1 cellular context compared by ENCODE assay signal in the genomic region with DNA sequence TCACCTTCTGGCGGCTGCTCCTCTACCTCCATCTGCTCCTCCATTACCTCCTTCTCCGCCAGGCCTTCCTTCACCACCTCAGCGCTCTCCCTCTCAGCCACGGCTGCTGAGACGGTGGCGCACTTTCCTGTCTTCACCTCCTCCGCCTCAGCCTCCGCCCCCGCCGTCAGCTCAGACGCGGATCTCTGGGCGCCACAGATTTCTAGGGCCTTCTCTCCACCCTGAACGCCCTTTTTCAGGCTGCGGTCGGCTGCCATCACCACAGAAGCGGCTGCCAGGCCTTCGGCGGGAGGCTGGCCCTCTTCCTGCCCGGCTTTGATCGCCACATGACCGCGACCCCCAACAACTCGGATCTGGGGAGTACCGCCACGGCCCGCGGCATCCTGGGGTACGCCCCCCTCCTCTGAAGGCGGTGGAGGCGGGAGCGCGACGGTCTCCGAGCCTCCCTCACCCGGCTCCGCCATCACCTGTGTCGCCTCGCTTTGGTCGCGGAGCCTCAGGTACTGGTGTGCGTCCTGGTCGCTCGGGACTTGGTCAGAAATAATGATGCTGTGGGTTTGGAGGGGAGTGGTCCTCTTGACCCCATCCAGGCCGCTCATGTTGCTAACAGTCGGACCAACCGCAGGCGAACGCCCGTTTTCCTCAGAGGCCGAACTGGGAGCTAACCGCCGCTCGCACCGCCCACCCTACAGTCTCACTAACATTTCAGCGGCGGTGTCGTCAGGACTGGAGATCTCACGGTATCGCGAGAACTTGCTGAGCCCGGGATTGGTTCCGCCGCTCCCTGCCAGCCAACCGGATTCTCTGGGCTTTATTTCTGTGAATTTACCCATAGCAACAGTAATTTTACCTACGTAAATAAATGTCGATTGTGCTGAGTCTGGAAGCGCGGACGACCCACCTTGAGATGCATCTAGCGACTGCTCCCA.
TF ChIP-seq lines count a peak whose summit lies in the region.

A gene (minus strand): TSS at position 699 of the 929 bp plus-strand sequence. CDS start 100 bp downstream, at position 599.

TF ChIP-seq in HepG2, 621 proteins besides CTCF, POLR2A, EP300 and RAD21 (continued from another document):
- TF ChIP-seq, protein P1, sequence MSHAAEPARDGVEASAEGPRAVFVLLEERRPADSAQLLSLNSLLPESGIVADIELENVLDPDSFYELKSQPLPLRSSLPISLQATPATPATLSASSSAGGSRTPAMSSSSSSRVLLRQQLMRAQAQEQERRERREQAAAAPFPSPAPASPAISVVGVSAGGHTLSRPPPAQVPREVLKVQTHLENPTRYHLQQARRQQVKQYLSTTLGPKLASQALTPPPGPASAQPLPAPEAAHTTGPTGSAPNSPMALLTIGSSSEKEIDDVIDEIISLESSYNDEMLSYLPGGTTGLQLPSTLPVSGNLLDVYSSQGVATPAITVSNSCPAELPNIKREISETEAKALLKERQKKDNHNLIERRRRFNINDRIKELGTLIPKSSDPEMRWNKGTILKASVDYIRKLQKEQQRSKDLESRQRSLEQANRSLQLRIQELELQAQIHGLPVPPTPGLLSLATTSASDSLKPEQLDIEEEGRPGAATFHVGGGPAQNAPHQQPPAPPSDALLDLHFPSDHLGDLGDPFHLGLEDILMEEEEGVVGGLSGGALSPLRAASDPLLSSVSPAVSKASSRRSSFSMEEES (CRISPR knock-in tag; IDR thresholded peaks at IDR 0.05): no peak; the same call in 1 of the 2 replicates
- TF ChIP-seq SKI (IDR thresholded peaks at IDR 0.05; ENCODE audit: partially characterized antibody): peak; percentile 9
- TF ChIP-seq XBP1 (CRISPR knock-in tag; IDR thresholded peaks at IDR 0.05): no peak; the same call in 1 of the 2 replicates
- TF ChIP-seq ZNF816 (CRISPR knock-in tag; IDR thresholded peaks at IDR 0.05; ENCODE audit: borderline replicate concordance): 0 out of 2 replicates have a peak, but pooled peaks have one; percentile 92
- TF ChIP-seq ZNF615 (CRISPR knock-in tag; IDR thresholded peaks at IDR 0.05; ENCODE audit: borderline replicate concordance): peak; percentile 89; the same call in 1 of the 2 replicates
- TF ChIP-seq, protein P2, sequence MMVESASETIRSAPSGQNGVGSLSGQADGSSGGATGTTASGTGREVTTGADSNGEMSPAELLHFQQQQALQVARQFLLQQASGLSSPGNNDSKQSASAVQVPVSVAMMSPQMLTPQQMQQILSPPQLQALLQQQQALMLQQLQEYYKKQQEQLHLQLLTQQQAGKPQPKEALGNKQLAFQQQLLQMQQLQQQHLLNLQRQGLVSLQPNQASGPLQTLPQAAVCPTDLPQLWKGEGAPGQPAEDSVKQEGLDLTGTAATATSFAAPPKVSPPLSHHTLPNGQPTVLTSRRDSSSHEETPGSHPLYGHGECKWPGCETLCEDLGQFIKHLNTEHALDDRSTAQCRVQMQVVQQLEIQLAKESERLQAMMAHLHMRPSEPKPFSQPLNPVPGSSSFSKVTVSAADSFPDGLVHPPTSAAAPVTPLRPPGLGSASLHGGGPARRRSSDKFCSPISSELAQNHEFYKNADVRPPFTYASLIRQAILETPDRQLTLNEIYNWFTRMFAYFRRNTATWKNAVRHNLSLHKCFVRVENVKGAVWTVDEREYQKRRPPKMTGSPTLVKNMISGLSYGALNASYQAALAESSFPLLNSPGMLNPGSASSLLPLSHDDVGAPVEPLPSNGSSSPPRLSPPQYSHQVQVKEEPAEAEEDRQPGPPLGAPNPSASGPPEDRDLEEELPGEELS (CRISPR knock-in tag; IDR thresholded peaks at IDR 0.05): peak; percentile 38; the same call in 1 of the 2 replicates
- 0 out of 2 replicates have a peak, but pooled peaks have one; percentile 24 for TF ChIP-seq ZNF780A (CRISPR knock-in tag; IDR thresholded peaks at IDR 0.05)
- peak; percentile 93 for TF ChIP-seq TOPORS (CRISPR knock-in tag; IDR thresholded peaks at IDR 0.05)
- TF ChIP-seq ZSCAN29 (CRISPR knock-in tag; conservative IDR thresholded peaks at IDR 0.05): peak; percentile 83
- no peak for TF ChIP-seq ATF7 (IDR thresholded peaks at IDR 0.05)
- no peak for TF ChIP-seq ATF7 (CRISPR knock-in tag; IDR thresholded peaks at IDR 0.05)
- TF ChIP-seq ZNF225 (CRISPR knock-in tag; IDR thresholded peaks at IDR 0.05): peak; percentile 84; the same call in 1 of the 2 replicates
- TF ChIP-seq, protein P3, sequence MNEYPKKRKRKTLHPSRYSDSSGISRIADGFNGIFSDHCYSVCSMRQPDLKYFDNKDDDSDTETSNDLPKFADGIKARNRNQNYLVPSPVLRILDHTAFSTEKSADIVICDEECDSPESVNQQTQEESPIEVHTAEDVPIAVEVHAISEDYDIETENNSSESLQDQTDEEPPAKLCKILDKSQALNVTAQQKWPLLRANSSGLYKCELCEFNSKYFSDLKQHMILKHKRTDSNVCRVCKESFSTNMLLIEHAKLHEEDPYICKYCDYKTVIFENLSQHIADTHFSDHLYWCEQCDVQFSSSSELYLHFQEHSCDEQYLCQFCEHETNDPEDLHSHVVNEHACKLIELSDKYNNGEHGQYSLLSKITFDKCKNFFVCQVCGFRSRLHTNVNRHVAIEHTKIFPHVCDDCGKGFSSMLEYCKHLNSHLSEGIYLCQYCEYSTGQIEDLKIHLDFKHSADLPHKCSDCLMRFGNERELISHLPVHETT (CRISPR knock-in tag; conservative IDR thresholded peaks at IDR 0.05): no peak
- TF ChIP-seq ZNF772 (CRISPR knock-in tag; IDR thresholded peaks at IDR 0.05): peak; percentile 68; the same call in 1 of the 2 replicates
- 0 out of 2 replicates have a peak, but pooled peaks have one; percentile 55 for TF ChIP-seq KLF12 (CRISPR knock-in tag; IDR thresholded peaks at IDR 0.05; ENCODE audit: borderline replicate concordance)
- no peak for TF ChIP-seq ZNF75D (CRISPR knock-in tag; IDR thresholded peaks at IDR 0.05; ENCODE audit: borderline replicate concordance)
- TF ChIP-seq RBAK (CRISPR knock-in tag; IDR thresholded peaks at IDR 0.05): no peak
- no peak; the same call in 1 of the 2 replicates for TF ChIP-seq SMAD9 (CRISPR knock-in tag; IDR thresholded peaks at IDR 0.05)
- no peak; the same call in 1 of the 2 replicates for TF ChIP-seq ELF1 (CRISPR knock-in tag; IDR thresholded peaks at IDR 0.05)
- peak; percentile 56; the same call in 1 of the 2 replicates for TF ChIP-seq ZSCAN21 (CRISPR knock-in tag; IDR thresholded peaks at IDR 0.05; ENCODE audit: borderline replicate concordance)
- TF ChIP-seq, protein P4, sequence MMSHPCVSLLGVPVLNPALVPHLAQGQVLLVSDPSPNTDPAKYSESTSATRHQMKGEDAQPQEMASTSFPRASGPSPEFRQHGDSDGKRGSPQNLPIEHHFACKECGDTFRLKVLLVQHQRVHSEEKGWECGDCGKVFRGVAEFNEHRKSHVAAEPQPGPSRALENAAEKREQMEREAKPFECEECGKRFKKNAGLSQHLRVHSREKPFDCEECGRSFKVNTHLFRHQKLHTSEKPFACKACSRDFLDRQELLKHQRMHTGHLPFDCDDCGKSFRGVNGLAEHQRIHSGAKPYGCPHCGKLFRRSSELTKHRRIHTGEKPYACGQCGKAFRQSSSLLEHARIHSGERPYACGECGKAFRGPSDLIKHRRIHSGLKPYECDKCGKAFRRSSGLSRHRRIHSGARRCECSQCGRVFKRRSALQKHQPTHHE (CRISPR knock-in tag; IDR thresholded peaks at IDR 0.05; ENCODE audit: borderline replicate concordance): peak; percentile 65; the same call in 1 of the 2 replicates
